In the genomic region with DNA sequence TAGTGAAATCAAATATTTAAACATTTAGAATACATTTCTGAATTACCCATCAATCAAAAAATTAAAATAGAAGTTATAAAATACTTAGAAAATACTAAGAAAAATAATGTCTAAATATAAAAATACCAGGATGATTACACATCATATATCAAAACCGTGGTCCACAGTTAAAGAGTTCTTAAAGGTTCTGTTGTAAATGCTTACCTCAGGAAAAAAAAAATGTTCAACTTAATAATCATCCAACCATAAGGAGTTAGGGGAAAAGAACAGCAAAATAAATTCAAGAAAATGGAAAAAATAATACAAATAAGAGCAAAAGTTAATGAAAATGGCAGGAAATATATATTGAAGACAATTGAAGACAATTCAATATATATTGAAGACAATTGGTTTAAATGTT, we compare ENCODE assay signal across 23 cellular contexts. TPM values are rescaled to one million over a fixed set of nuclear protein-coding genes. Genes with fewer than 3 reads are reported as not detected.
"Had no signal": no experiment of that assay in that cellular context is flagged by ENCODE, and none has a peak within 500 bp of the region (broad histone marks: within the 10 kb centered on the region; RNA-seq: fewer than 3 reads in every experiment).

No MANE protein-coding gene starts in this region.

- DNase-seq: hippocampal formation; left ventricle myocardium inferior; midbrain; mucosa of descending colon; naive thymus-derived CD4-positive, alpha-beta T cell; ovary; stimulated activated CD4-positive, alpha-beta T cell treated with anti-CD3 and anti-CD28 coated beads, Interleukin-12 subunit alpha, Interleukin-12 subunit beta, amount 100 ng/mL, for 4 hours; stimulated activated CD4-positive, alpha-beta T cell treated with anti-CD3 and anti-CD28 coated beads, Interleukin-15, amount 100 ng/mL, for 24 hours; stimulated activated CD4-positive, alpha-beta T cell treated with anti-CD3 and anti-CD28 coated beads, Interleukin-2, amount 100 ng/mL, for 24 hours; stimulated activated CD4-positive, alpha-beta T cell treated with anti-CD3 and anti-CD28 coated beads, Interleukin-4, amount 100 ng/mL, for 1 hour; stimulated activated naive B cell treated with anti-CD40 and anti-IgM and Interleukin-4, amounts not matched to agents 10 μg/mL and 1 μg/mL and 100 μg/mL, for 72 hours; stimulated activated naive CD8-positive, alpha-beta T cell treated with anti-CD3 and anti-CD28 coated beads, Interleukin-15, Interleukin-2, amounts not matched to agents 100 U/mL and 50 U/mL, for 24 hours; stomach; testis; thyroid gland; transverse colon; upper lobe of left lung had no signal

- H3K27me3 ChIP-seq: ovary, right atrium auricular region, stomach, testis, thyroid gland, transverse colon, upper lobe of left lung, vagina had no signal

- ATAC-seq: mucosa of descending colon; naive thymus-derived CD4-positive, alpha-beta T cell; natural killer cell treated with Interleukin-12 subunit alpha and Interleukin-12 subunit beta and Interleukin-15 and Interleukin-18, amount 100 ng/mL, for 72 hours; sciatic nerve; stimulated activated naive B cell treated with anti-CD40 and anti-IgM and Interleukin-4, amounts not matched to agents 10 μg/mL and 1 μg/mL and 100 μg/mL, for 72 hours; stimulated activated naive CD8-positive, alpha-beta T cell treated with anti-CD3 and anti-CD28 coated beads, Interleukin-15, Interleukin-2, amounts not matched to agents 100 U/mL and 50 U/mL, for 24 hours had no signal

- H3K4me3 ChIP-seq: left ventricle myocardium inferior, lung, mucosa of descending colon, ovary, right atrium auricular region, skin epidermis, stomach, testis, thyroid gland, transverse colon, upper lobe of left lung, vagina had no signal

- H3K27ac ChIP-seq: left ventricle myocardium inferior, ovary, right atrium auricular region, skin epidermis, stomach, testis, thyroid gland, transverse colon, upper lobe of left lung, vagina had no signal

- H3K36me3 ChIP-seq: left ventricle myocardium inferior, ovary, right atrium auricular region, stomach, thyroid gland, transverse colon, upper lobe of left lung, vagina had no signal

- H3K9me3 ChIP-seq: mucosa of descending colon, ovary, testis, thyroid gland, transverse colon, upper lobe of left lung, vagina had no signal

- H3K4me1 ChIP-seq: left ventricle myocardium inferior, right atrium auricular region, stomach, testis, thyroid gland, transverse colon, upper lobe of left lung, vagina had no signal

RNA-seq across cellular contexts. Expression of gene PDE11A, which starts 43.2 kb away (rescaled TPM):
- total RNA-seq: naive thymus-derived CD4-positive, alpha-beta T cell; natural killer cell treated with Interleukin-12 subunit alpha and Interleukin-12 subunit beta and Interleukin-15 and Interleukin-18, amount 100 ng/mL, for 72 hours had no signal
- polyA plus RNA-seq: naive thymus-derived CD4-positive, alpha-beta T cell had no signal
